Comparison of ENCODE assay signal across 8 cellular contexts in the genomic region with DNA sequence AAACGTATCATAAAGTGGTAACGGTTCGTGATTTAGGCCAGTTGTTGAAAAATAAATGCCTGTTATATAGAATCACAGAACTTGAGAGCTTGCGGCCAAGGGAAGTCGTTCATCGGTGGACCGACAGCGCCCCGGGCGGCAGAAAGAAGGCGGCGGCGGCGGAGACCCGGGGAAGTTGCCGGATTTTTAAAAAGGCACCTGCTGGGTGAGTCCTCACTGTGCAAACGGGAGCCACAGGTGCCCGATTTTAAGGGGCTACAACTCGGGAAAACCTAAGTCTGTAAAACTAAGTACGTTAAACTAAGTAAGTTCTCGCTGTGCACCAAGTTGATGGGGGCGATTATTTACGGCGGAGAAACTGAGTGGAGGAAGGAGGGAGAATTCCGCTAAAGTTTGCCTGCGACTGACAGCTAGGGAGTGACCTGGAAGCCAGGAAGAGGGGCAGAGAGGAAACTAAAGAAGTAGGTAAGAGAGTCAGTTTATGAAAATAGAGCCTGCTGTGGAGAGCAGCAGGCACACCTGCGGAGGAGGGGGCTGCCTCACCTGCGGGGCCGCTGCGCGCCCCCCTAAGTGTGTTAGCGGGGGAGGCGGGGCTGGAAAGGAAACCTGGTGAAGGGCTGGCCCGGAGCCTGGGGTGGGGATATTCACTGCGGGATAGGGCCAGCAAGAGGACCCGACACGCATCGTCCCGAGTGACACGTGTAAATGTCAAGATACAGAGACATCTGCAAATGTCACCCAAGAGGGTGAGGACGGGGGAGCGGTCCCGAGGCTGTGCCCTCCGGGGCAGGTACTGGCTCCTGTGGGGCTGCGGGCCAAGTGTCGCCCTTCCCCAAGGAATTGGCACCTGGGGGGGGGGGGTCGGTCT. TPM values are rescaled to one million over a fixed set of nuclear protein-coding genes. Genes with fewer than 3 reads are reported as not detected.
DNase-seq lines count a peak whose midpoint lies in the region; ATAC-seq and TF ChIP-seq lines count a peak whose summit lies in the region.

No MANE protein-coding gene starts in this region.

- H3K4me3 ChIP-seq in ovary (peak overlapping the region; percentile 36), aorta (ENCODE audit: low read length in 2 of 2) (peak overlapping the region; percentile 11 to 46)

- H3K4me3 Mint-ChIP-seq in activated naive CD4-positive, alpha-beta T cell treated with anti-CD3 and anti-CD28 coated beads, Interleukin-2, amount 50 U/mL, for 24 hours = peak overlapping the region; percentile 73

- H3K27me3 ChIP-seq in ovary = no peaks in the 10 kb centered on the region
- H3K27me3 ChIP-seq in aorta (ENCODE audit: control insufficient read depth in 1 of 2, insufficient read depth in 2 of 2, low read length in 1 of 2) = no peaks in the 10 kb centered on the region

- peak; percentile 67 to 80 (median 75) for TF ChIP-seq CTCF in ovary (IDR thresholded peaks at IDR 0.05)

- H3K4me1 ChIP-seq in ES-I3 (ENCODE audit: insufficient read depth, low read length) (peaks cover 8% of the 10 kb centered on the region; the same call in 1 of the 2 replicates), ovary (ENCODE audit: insufficient read depth) (peaks cover 5% of the 10 kb centered on the region), aorta (ENCODE audit: control insufficient read depth in 1 of 2, insufficient read depth in 2 of 2, low read length in 2 of 2) (no peaks in the 10 kb centered on the region)

- H3K36me3 ChIP-seq in ES-I3 (ENCODE audit: insufficient read depth, low read length) (no peaks in the 10 kb centered on the region), ovary (no peaks in the 10 kb centered on the region), aorta (ENCODE audit: control insufficient read depth in 1 of 2, insufficient read depth in 2 of 2, low read length in 1 of 2) (no peaks in the 10 kb centered on the region)

- no peak for TF ChIP-seq EP300 in ovary (IDR thresholded peaks at IDR 0.05)

- 1% methylated on average over 39 to 47 of the region's 47 CpGs for WGBS in ovary, 3 donors
- 1% methylated on average over 43 to 47 of the region's 47 CpGs for WGBS in aorta, 2 donors

- peaks cover 5% of the 10 kb centered on the region for H3K9me3 Mint-ChIP-seq in activated naive CD4-positive, alpha-beta T cell treated with anti-CD3 and anti-CD28 coated beads, Interleukin-2, amount 50 U/mL, for 24 hours

- peaks cover 4% of the 10 kb centered on the region for H3K36me3 Mint-ChIP-seq in activated naive CD4-positive, alpha-beta T cell treated with anti-CD3 and anti-CD28 coated beads, Interleukin-2, amount 50 U/mL, for 24 hours

- no peak for TF ChIP-seq POLR2A in ovary (IDR thresholded peaks at IDR 0.05)

- peak overlapping the region; percentile 19 to 66 for H3K27ac ChIP-seq in ovary
- no peak overlapping the region for H3K27ac ChIP-seq in aorta (ENCODE audit: low read depth in 1 of 2, low read length in 2 of 2)

- H3K9ac ChIP-seq in ES-I3 (ENCODE audit: low read depth, low read length) = peak overlapping the region; percentile 82; the same call in 1 of the 2 replicates

- peaks cover 7% of the 10 kb centered on the region for H3K4me1 Mint-ChIP-seq in activated naive CD4-positive, alpha-beta T cell treated with anti-CD3 and anti-CD28 coated beads, Interleukin-2, amount 50 U/mL, for 24 hours

- no peaks in the 10 kb centered on the region for H3K9me3 ChIP-seq in ES-I3 (ENCODE audit: control insufficient read depth, insufficient read depth, low read length)
- no peaks in the 10 kb centered on the region for H3K9me3 ChIP-seq in ovary
- H3K9me3 ChIP-seq in aorta (ENCODE audit: control insufficient read depth, low read length) = no peaks in the 10 kb centered on the region

- ATAC-seq in aorta (ENCODE audit: low FRiP score) (peak; percentile 73), HG03378 (IDR thresholded peaks at IDR 0.05; ENCODE audit: unreplicated experiment) (no peak)

- DNase-seq in NCI-H345 (lab: John Stamatoyannopoulos, UW) = peak; percentile 52
- DNase-seq in head of caudate nucleus = peak; percentile 65 to 93 (median 84)
- DNase-seq in ovary = peak; percentile 75 to 87 (median 81)
- DNase-seq in aorta = peak; percentile 73 to 92
- no peak for DNase-seq in SK-N-DZ (ENCODE audit: low spot score)

- H3K27ac Mint-ChIP-seq in activated naive CD4-positive, alpha-beta T cell treated with anti-CD3 and anti-CD28 coated beads, Interleukin-2, amount 50 U/mL, for 24 hours = peak overlapping the region; percentile 8

- intact Hi-C loops in head of caudate nucleus (cut with DNase I) = loop anchor here (5.0 kb wide), 1 partner anchor 405 kb away; no protein-coding TSS in a partner anchor
- intact Hi-C loops in ovary (cut with DNase I) = loop anchor here (2.0 to 10.0 kb wide), 5 partner anchors 118 to 405 kb away; no protein-coding TSS in a partner anchor
- intact Hi-C loops in aorta (cut with DNase I) = loop anchor here (2.0 to 10.0 kb wide), 6 partner anchors 88 to 405 kb away; no protein-coding TSS in a partner anchor

- H3K27me3 Mint-ChIP-seq in activated naive CD4-positive, alpha-beta T cell treated with anti-CD3 and anti-CD28 coated beads, Interleukin-2, amount 50 U/mL, for 24 hours = peaks cover 45% of the 10 kb centered on the region

RNA-seq across cellular contexts. Expression of gene ADAM12, which starts 1.0 kb away (rescaled TPM):
- total RNA-seq in ovary (10 to 100 TPM in 6 of 7 donors, 1 to 10 TPM in 1; 1.8 to 27.2 (median 17.0) TPM), aorta (1 to 10 TPM; 5.5 to 9.4 TPM)
- polyA plus RNA-seq in ovary (10 to 100 TPM in 1 of 2 donors, 1 to 10 TPM in 1; 6.4 to 10.2 TPM), aorta (under 1 TPM in 1 of 2 donors, not detected in 1; 0.13 TPM)
- polyA plus RNA-seq in SK-N-DZ (2014; cell fraction: cytosol; rRNA removed) = not detected in 2 replicates
- not detected in 2 replicates for polyA plus RNA-seq in SK-N-DZ (2014; cell fraction: nucleus; rRNA removed)

Comparison
In these comparisons a context has a peak if more than half of its experiments do, and no peak if none do; other contexts are left out.
1. H3K27ac ChIP-seq: peak in ovary (2 of 2); none in aorta (0 of 2).